ENCODE assay signal across 23 cellular contexts in the genomic region with DNA sequence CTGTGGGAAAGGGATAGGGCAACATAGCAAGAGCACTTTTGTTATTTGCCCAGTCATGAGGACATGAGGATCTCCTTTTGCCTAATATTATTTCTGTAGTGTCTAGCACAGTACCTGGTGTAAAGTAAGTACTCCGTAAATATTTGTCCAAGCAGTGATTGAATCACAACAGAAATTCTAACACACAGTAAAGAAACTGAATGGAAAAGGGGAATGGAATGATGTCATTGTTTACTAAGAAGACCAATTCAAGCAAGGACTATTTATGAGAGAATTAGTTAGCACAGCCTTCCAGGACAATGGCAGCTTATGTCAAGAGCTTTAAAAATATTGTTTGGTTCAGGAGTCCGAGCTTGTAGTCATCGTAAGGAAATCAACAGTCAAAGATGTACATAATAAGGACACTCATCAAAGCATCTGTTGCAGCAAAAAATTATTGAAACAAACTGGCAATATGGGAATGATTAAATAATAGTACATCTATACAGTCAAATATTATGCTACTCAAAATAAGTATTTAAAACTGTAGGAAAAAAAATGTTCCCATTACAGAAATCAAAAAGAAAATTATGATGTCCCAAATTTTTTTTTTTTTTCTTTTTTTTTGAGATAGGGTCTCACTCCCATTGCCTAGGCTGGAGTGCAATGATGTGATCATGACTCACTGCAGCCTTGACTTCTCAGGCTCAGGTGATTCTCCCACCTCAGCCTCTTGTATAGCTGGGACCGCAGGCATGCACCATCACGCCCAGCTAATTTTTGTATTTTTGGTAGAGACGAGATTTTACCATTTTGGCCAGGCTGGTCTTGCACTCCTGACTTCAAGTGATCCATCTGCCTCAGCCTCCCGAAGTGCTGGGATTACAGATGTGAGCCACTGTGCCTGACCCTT. TPM values are rescaled to one million over a fixed set of nuclear protein-coding genes. Genes with fewer than 3 reads are reported as not detected.
DNase-seq lines count a peak whose midpoint lies in the region; ATAC-seq and TF ChIP-seq lines count a peak whose summit lies in the region.
"Had no signal": no experiment of that assay in that cellular context is flagged by ENCODE, and none has a peak within 500 bp of the region (broad histone marks: within the 10 kb centered on the region; RNA-seq: fewer than 3 reads in every experiment).

No MANE protein-coding gene starts in this region.

- intact Hi-C loops in heart right ventricle (cut with DNase I): loop anchor here in 1 of 10 donors (10.0 kb wide), 1 partner anchor 351 kb away; no protein-coding TSS in a partner anchor

- no peaks in the 10 kb centered on the region for H4K20me1 ChIP-seq in hepatocyte (ENCODE audit: insufficient read depth, poor library complexity, severe bottlenecking)

- no peaks in the 10 kb centered on the region for H3K27me3 ChIP-seq in hepatocyte
- no peaks in the 10 kb centered on the region for H3K27me3 ChIP-seq in MG63
- no peaks in the 10 kb centered on the region for H3K27me3 ChIP-seq in heart right ventricle
- H3K27me3 ChIP-seq: neutrophil, right atrium auricular region, thyroid gland had no signal

- no peak overlapping the region for H2AFZ ChIP-seq in hepatocyte

- peaks cover 7% of the 10 kb centered on the region for H3K79me2 ChIP-seq in hepatocyte

- DNase-seq in AG08396 (ENCODE audit: low spot score) (peak; percentile 14), SHP77 treated with DMSO at 0.1 percent for 48 hours (lab: John Stamatoyannopoulos, UW) (peak; percentile 27), hepatocyte (ENCODE audit: low spot score) (peak; percentile 5), MG63 (no peak), heart right ventricle (no peak), occipital lobe (lab: John Stamatoyannopoulos, UW) (no peak)
- DNase-seq: activated CD4-positive, alpha-beta T cell treated with anti-CD3 and anti-CD28 coated beads, Interleukin-2, amount 50 U/mL, for 4 hours; activated gamma-delta T cell treated with Interleukin-2 at 50 U/mL for 16 hours; amniotic stem cell; cerebellar nuclear complex; DMS 273 treated with DMSO at 0.1 percent for 48 hours; effector memory CD8-positive, alpha-beta T cell; HFFc6; NCI-H1092 treated with DMSO at 0.1 percent for 48 hours; stimulated activated CD4-positive, alpha-beta T cell treated with anti-CD3 and anti-CD28 coated beads, Interleukin-15, amount 100 ng/mL, for 24 hours; thyroid gland; WERI-Rb-1 had no signal

- POLR2A ChIA-PET in HEK293 (lab: Yijun Ruan, JAX): interaction anchor here (0.6 kb wide), 1 partner anchor 72 kb away, joined by 3 read pairs; no protein-coding TSS in a partner anchor

- WGBS in hepatocyte (ENCODE audit: low lambda C conversion rate, missing lambda C conversion rate): 89% methylated on average over 7 of the region's 7 CpGs
- WGBS in heart right ventricle, 2 donors: 92 to 94% methylated on average over 7 of the region's 7 CpGs

- H3K4me3 ChIP-seq in HEK293 (ENCODE audit: low read depth, low read length) (no peak overlapping the region), hepatocyte (no peak overlapping the region), MG63 (no peak overlapping the region), heart right ventricle (no peak overlapping the region)
- H3K4me3 ChIP-seq: right atrium auricular region, thyroid gland had no signal

- H3K9me3 ChIP-seq in HEK293 (ENCODE audit: control insufficient read depth, insufficient read depth, low read depth, low read length) (no peaks in the 10 kb centered on the region), hepatocyte (ENCODE audit: low read depth) (no peaks in the 10 kb centered on the region), MG63 (no peaks in the 10 kb centered on the region), heart right ventricle (no peaks in the 10 kb centered on the region)
- H3K9me3 ChIP-seq: neutrophil, right atrium auricular region, thyroid gland had no signal

- CTCF ChIA-PET in HEK293 (lab: Yijun Ruan, JAX): interaction anchor here (0.6 to 0.8 kb wide), 3 partner anchors 11 to 288 kb away, joined by 3 to 4 read pairs (median 3); partner anchors contain the start of gene CAPN7

- H3K9me2 ChIP-seq in hepatocyte (replicated peaks; ENCODE audit: insufficient read depth): no peaks in the 10 kb centered on the region

- peaks cover 69 to 77% of the 10 kb centered on the region in 2 experiments for H3K36me3 ChIP-seq in HEK293 (ENCODE audit: control insufficient read depth in 2 of 2, insufficient read depth in 1 of 2, low read length in 2 of 2)
- H3K36me3 ChIP-seq in hepatocyte (replicated peaks; ENCODE audit: insufficient read depth, low read depth): no peaks in the 10 kb centered on the region
- peaks cover 31% of the 10 kb centered on the region for H3K36me3 ChIP-seq in MG63
- H3K36me3 ChIP-seq in heart right ventricle: peaks cover 0 to 100% (median 58%) of the 10 kb centered on the region in 9 donors

- ATAC-seq in GM18909 (IDR thresholded peaks at IDR 0.05; ENCODE audit: poor library complexity, unreplicated experiment): no peak
- no peak for ATAC-seq in heart right ventricle
- ATAC-seq: effector memory CD8-positive, alpha-beta T cell; Right ventricle myocardium inferior had no signal

- no peak overlapping the region for H3K27ac ChIP-seq in HEK293 (ENCODE audit: extremely low read depth, low read depth, low read length)
- H3K27ac ChIP-seq in hepatocyte: no peak overlapping the region
- no peak overlapping the region for H3K27ac ChIP-seq in heart right ventricle
- H3K27ac ChIP-seq: KMS-11, neutrophil, right atrium auricular region, thyroid gland, WERI-Rb-1 had no signal

- no peak overlapping the region for H3K4me2 ChIP-seq in hepatocyte
- H3K4me2 ChIP-seq: KMS-11 had no signal

- TF ChIP-seq CTCF in HEK293 (tag by site-specific recombination; IDR thresholded peaks at IDR 0.05): no peak
- no peak for TF ChIP-seq CTCF in hepatocyte (IDR thresholded peaks at IDR 0.05; ENCODE audit: poor library complexity)
- TF ChIP-seq CTCF in heart right ventricle (IDR thresholded peaks at IDR 0.05): no peak

- H3K4me1 ChIP-seq in HEK293 (ENCODE audit: control insufficient read depth, insufficient read depth, low read length) (no peaks in the 10 kb centered on the region), hepatocyte (ENCODE audit: insufficient read depth) (no peaks in the 10 kb centered on the region), heart right ventricle (peaks cover 0 to 9% (median 2%) of the 10 kb centered on the region in 9 donors)
- H3K4me1 ChIP-seq: right atrium auricular region, thyroid gland had no signal

TF ChIP-seq in HEK293, 187 proteins besides CTCF, POLR2A, EP300 and RAD21 (continues in another document):
- no peak for TF ChIP-seq OSR2 (tag by site-specific recombination; IDR thresholded peaks at IDR 0.05)
- TF ChIP-seq ZIC2 (tag by site-specific recombination; IDR thresholded peaks at IDR 0.05): no peak
- TF ChIP-seq PRDM10 (tag by site-specific recombination; IDR thresholded peaks at IDR 0.05): no peak
- TF ChIP-seq ZFHX2 (tag by site-specific recombination; conservative IDR thresholded peaks at IDR 0.05): no peak
- no peak for TF ChIP-seq ZNF146 (tag by site-specific recombination; IDR thresholded peaks at IDR 0.05)
- peak; percentile 95 for TF ChIP-seq ATF2 (tag by site-specific recombination; IDR thresholded peaks at IDR 0.05; ENCODE audit: low read depth)
- TF ChIP-seq ZNF133 (tag by site-specific recombination; IDR thresholded peaks at IDR 0.05): no peak

RNA-seq across cellular contexts. Expression of gene CAPN7, which starts 17.9 kb away (rescaled TPM):
- 48.5 and 60.3 TPM in 2 replicates for total RNA-seq in hepatocyte
- 21.6 and 24.3 TPM in 2 replicates for polyA plus RNA-seq in hepatocyte
- total RNA-seq in MG63 (2014; rRNA removed; shearing (Covaris generic); ENCODE audit: low replicate concordance): 9.6 and 11.2 TPM in 2 replicates
- total RNA-seq in heart right ventricle: 10 to 100 TPM; 22.8 to 38.0 (median 26.7) TPM
- 10 to 100 TPM in 1 of 2 donors, 1 to 10 TPM in 1; 8.9 to 15.8 TPM for polyA plus RNA-seq in heart right ventricle
- total RNA-seq in occipital lobe: 49.0 TPM

Comparison
In these comparisons a context has a peak if more than half of its experiments do, and no peak if none do; other contexts are left out.
1. DNase-seq: peak in AG08396 (single experiment), SHP77 treated with DMSO at 0.1 percent for 48 hours (single experiment) and hepatocyte (single experiment); none in MG63 (single experiment), heart right ventricle (0 of 2) and occipital lobe (single experiment).